ENCODE assay signal across 8 cellular contexts in the genomic region with DNA sequence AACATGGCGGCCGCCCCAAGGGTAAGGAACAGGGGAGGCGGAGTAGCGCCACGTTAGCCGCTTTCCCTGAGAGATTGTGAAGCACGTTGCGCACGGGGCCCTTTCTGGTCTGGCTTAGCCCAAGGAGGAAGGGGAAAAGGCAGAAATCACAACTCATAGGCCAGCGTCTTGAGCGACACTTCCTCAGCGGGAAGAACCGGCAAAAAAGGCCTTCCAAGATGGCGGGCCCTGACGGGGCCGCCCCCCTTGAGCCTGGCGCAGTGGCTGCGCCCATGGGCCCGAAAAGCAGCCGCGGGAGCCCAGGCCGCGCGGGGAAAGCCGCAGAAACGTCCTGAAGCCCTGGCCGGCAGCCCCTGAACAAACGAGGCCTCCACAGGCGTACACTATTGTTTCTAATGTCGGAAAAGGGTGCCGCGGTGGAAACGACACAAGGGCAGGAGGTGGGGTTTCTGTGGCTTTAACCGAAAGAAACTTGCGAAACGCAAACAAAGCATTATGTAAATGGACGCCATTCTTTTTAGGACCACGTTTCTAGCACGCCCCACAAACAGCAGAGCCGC. TPM values are rescaled to one million over a fixed set of nuclear protein-coding genes. Genes with fewer than 3 reads are reported as not detected.
DNase-seq lines count a peak whose midpoint lies in the region; ATAC-seq and TF ChIP-seq lines count a peak whose summit lies in the region.

No MANE protein-coding gene starts in this region.

- H3K4me1 Mint-ChIP-seq in activated CD8-positive, alpha-beta T cell treated with anti-CD3 and anti-CD28 coated beads for 36 hours (ENCODE audit: low read depth): peaks cover 47% of the 10 kb centered on the region

- H3K36me3 Mint-ChIP-seq in activated CD8-positive, alpha-beta T cell treated with anti-CD3 and anti-CD28 coated beads for 36 hours (ENCODE audit: low read depth): peaks cover 62% of the 10 kb centered on the region

- POLR2A ChIA-PET in activated CD8-positive, alpha-beta T cell treated with anti-CD3 and anti-CD28 coated beads for 36 hours (lab: Charles Lee): interaction anchor here (0.6 to 28.8 kb wide), 15 partner anchors 8 to 345 kb away, joined by 3 to 955 read pairs (median 4); a partner anchor contains a TSS

- CTCF ChIA-PET in activated CD8-positive, alpha-beta T cell treated with anti-CD3 and anti-CD28 coated beads for 36 hours (lab: Charles Lee): interaction anchor here (1.0 to 15.2 kb wide), 6 partner anchors 10 to 174 kb away, joined by 3 to 215 read pairs (median 9); no protein-coding TSS in a partner anchor

- intact Hi-C loops in activated CD8-positive, alpha-beta T cell treated with anti-CD3 and anti-CD28 coated beads for 36 hours (cut with micrococcal nuclease): loop anchor here (2.0 to 5.0 kb wide), 2 partner anchors 104 to 174 kb away; a partner anchor contains a TSS

- ATAC-seq in GM19043 (IDR thresholded peaks at IDR 0.05; ENCODE audit: low read depth, unreplicated experiment) (peak; percentile 33), HG03432 (IDR thresholded peaks at IDR 0.05; ENCODE audit: unreplicated experiment) (peak; percentile 38)
- ATAC-seq in activated CD8-positive, alpha-beta T cell treated with anti-CD3 and anti-CD28 coated beads for 36 hours: peak; percentile 37

- DNase-seq in Ammon's horn (ENCODE audit: low spot score) (peak; percentile 79), NCI-H774 (lab: John Stamatoyannopoulos, UW) (peak; percentile 77), lung microvascular endothelial cell (ENCODE audit: low read depth in 2 of 2) (peak; percentile 89 to 90)
- peak; percentile 85 for DNase-seq in activated CD8-positive, alpha-beta T cell treated with anti-CD3 and anti-CD28 coated beads for 36 hours
- peak; percentile 62 for DNase-seq in effector CD4-positive, alpha-beta T cell
- peak in 2 of 3 experiments; percentile 47 to 69 for DNase-seq in stimulated activated CD4-positive, alpha-beta T cell treated with anti-CD3 and anti-CD28 coated beads, TNF-alpha, amount 100 ng/mL, for 24 hours (ENCODE audit: low read depth in 3 of 3)

- no peak for TF ChIP-seq CTCF in activated CD8-positive, alpha-beta T cell treated with anti-CD3 and anti-CD28 coated beads for 36 hours (IDR thresholded peaks at IDR 0.05)

- peaks cover 3% of the 10 kb centered on the region for H3K9me3 Mint-ChIP-seq in activated CD8-positive, alpha-beta T cell treated with anti-CD3 and anti-CD28 coated beads for 36 hours

- H3K4me3 Mint-ChIP-seq in activated CD8-positive, alpha-beta T cell treated with anti-CD3 and anti-CD28 coated beads for 36 hours: peak overlapping the region; percentile 99

- no peaks in the 10 kb centered on the region for H3K27me3 Mint-ChIP-seq in activated CD8-positive, alpha-beta T cell treated with anti-CD3 and anti-CD28 coated beads for 36 hours

- H3K27ac Mint-ChIP-seq in activated CD8-positive, alpha-beta T cell treated with anti-CD3 and anti-CD28 coated beads for 36 hours: peak overlapping the region; percentile 98

RNA-seq across cellular contexts. Expression of a gene that starts 0.9 kb away (rescaled TPM):
- 100 to 1,000 TPM; 470 to 489 TPM for total RNA-seq in activated CD8-positive, alpha-beta T cell treated with anti-CD3 and anti-CD28 coated beads for 36 hours
- total RNA-seq in lung microvascular endothelial cell: 34.9 and 40.3 TPM in 2 replicates

Comparison
In these comparisons a context has a peak if more than half of its experiments do, and no peak if none do; other contexts are left out.
1. Peak in every context shown above with its lines: DNase-seq and ATAC-seq.
2. RNA of a gene that starts 0.9 kb away (total RNA-seq): 470 to 489 TPM in activated CD8-positive, alpha-beta T cell treated with anti-CD3 and anti-CD28 coated beads for 36 hours; 34.9 to 40.3 TPM in lung microvascular endothelial cell; every median in the first group is over 10 times any median in the second.